In genomic region chr2:226142452-226142851, GRCh38 we compare ENCODE assay signal across 17 cellular contexts.
A peak's percentile ranks its signal among the peaks of the same experiment; 100 is the strongest.
DNase-seq lines count a peak whose midpoint lies in the region; ATAC-seq and TF ChIP-seq lines count a peak whose summit lies in the region.
"Had no signal": no experiment of that assay in that cellular context is flagged by ENCODE, and none has a peak within 500 bp of the region (broad histone marks: within the 10 kb centered on the region; RNA-seq: fewer than 3 reads in every experiment).

No MANE protein-coding gene starts in this region.

- H3K9me2 ChIP-seq in HCT116 (ENCODE audit: insufficient read depth): no peaks in the 10 kb centered on the region

- H3K9me3 ChIP-seq in HCT116 (ENCODE audit: control insufficient read depth in 1 of 2, insufficient read depth in 1 of 2, low read depth in 1 of 2, low read length in 2 of 2): no peaks in the 10 kb centered on the region; a peak in 1 of 4 replicates
- H3K9me3 ChIP-seq: BLaER1 treated with 17β-estradiol and CSF1 and Interleukin-3, amounts not matched to agents 10 nM and 100 nM had no signal

- TF ChIP-seq POLR2A in HCT116 (IDR thresholded peaks at IDR 0.05; ENCODE audit: borderline replicate concordance, extremely low read depth, insufficient read depth, insufficient read length): no peak

- H3K9ac ChIP-seq in HCT116 (ENCODE audit: low read length): no peak overlapping the region
- H3K9ac ChIP-seq: BLaER1 treated with 17β-estradiol and CSF1 and Interleukin-3, amounts not matched to agents 10 nM and 100 nM had no signal

- no peak overlapping the region for H3K4me3 ChIP-seq in HCT116 (replicated peaks in 1 of 2; ENCODE audit: low read depth in 1 of 2, low read length in 2 of 2)
- H3K4me3 ChIP-seq: BLaER1 treated with 17β-estradiol and CSF1 and Interleukin-3, amounts not matched to agents 10 nM and 100 nM had no signal

- peaks cover 24 to 40% of the 10 kb centered on the region in 2 experiments for H3K4me1 ChIP-seq in HCT116 (ENCODE audit: control insufficient read depth in 1 of 2, insufficient read depth in 2 of 2, low read length in 2 of 2)

- H3K79me2 ChIP-seq in HCT116 (ENCODE audit: insufficient read depth, low read length): 0 out of 2 replicates have a peak, but pooled peaks cover 7% of the 10 kb centered on the region

- intact Hi-C loops in HCT116 (cut with micrococcal nuclease): no loop called here

- BruUV-seq in HCT116 (replicated peaks; lab: Mats Ljungman, UMichigan): no TSS peak

- CTCF ChIA-PET in HCT116 (lab: Charles Lee): no interaction called here

- POLR2A ChIA-PET in HCT116 (lab: Charles Lee): no interaction called here

- H3K4me2 ChIP-seq in HCT116 (ENCODE audit: low read length): no peak overlapping the region
- H3K4me2 ChIP-seq: BLaER1 treated with 17β-estradiol and CSF1 and Interleukin-3, amounts not matched to agents 10 nM and 100 nM had no signal

- RAD21 ChIA-PET in HCT116 (lab: Charles Lee; ENCODE audit: low non-redundant PET in 1 of 2, low total read pairs in 2 of 2, uncharacterized antibody in 2 of 2, unreplicated experiment in 2 of 2): no interaction called here

- DNase-seq in NCI-H2171 treated with DMSO at 0.1 percent for 48 hours (lab: John Stamatoyannopoulos, UW) (peak; percentile 48), NCI-H2171 (lab: John Stamatoyannopoulos, UW) (no peak), HCT116 (ENCODE audit: low read depth, low spot score) (no peak), middle frontal gyrus (ENCODE audit: extremely low spot score, low spot score) (peak; percentile 12), superior temporal gyrus (ENCODE audit: extremely low spot score) (peak; percentile 33), GM20000 (ENCODE audit: low spot score) (no peak), MV-4-11 (lab: John Stamatoyannopoulos, UW) (no peak)
- DNase-seq: 8988T; AML-193; Calu3; CD4-positive, alpha-beta T cell; DMS153; DMS79 treated with DMSO at 0.1 percent for 48 hours; EL; HCEC 1CT had no signal

- TF ChIP-seq RAD21 in HCT116 (IDR thresholded peaks at IDR 0.05; ENCODE audit: low read depth): no peak

- ATAC-seq in HCT116: no peak
- ATAC-seq: HepG2 had no signal

- TF ChIP-seq CTCF in HCT116 (IDR thresholded peaks at IDR 0.05 in 2 of 3, conservative IDR thresholded peaks at IDR 0.05 in 1 of 3; ENCODE audit: borderline replicate concordance in 1 of 3, insufficient read depth in 1 of 3, low read depth in 2 of 3, low read length in 2 of 3): no peak
- no peak for TF ChIP-seq CTCF in GM20000 (IDR thresholded peaks at IDR 0.05; ENCODE audit: extremely low read depth, missing control alignments)

- peaks cover 0 to 5% of the 10 kb centered on the region in 2 experiments; a peak in 1 of 4 replicates for H3K36me3 ChIP-seq in HCT116 (ENCODE audit: control insufficient read depth in 1 of 2, insufficient read depth in 2 of 2, low read length in 2 of 2)
- H3K36me3 ChIP-seq: BLaER1 treated with 17β-estradiol and CSF1 and Interleukin-3, amounts not matched to agents 10 nM and 100 nM had no signal

- no peaks in the 10 kb centered on the region for H4K20me1 ChIP-seq in HCT116 (ENCODE audit: insufficient read depth)
- H4K20me1 ChIP-seq: BLaER1 treated with 17β-estradiol and CSF1 and Interleukin-3, amounts not matched to agents 10 nM and 100 nM had no signal

- H3K27me3 ChIP-seq in HCT116 (ENCODE audit: insufficient read depth, low read length): no peaks in the 10 kb centered on the region
- H3K27me3 ChIP-seq: BLaER1 treated with 17β-estradiol and CSF1 and Interleukin-3, amounts not matched to agents 10 nM and 100 nM had no signal

- H2AFZ ChIP-seq in HCT116 (ENCODE audit: low read depth, low read length, poor library complexity, severe bottlenecking): no peak overlapping the region

- peak overlapping the region; percentile 15; the same call in 1 of the 2 replicates for H3K27ac ChIP-seq in HCT116 (ENCODE audit: low read depth, low read length)
- H3K27ac ChIP-seq: BLaER1 treated with 17β-estradiol and CSF1 and Interleukin-3, amounts not matched to agents 10 nM and 100 nM had no signal

TF ChIP-seq in HCT116, 20 proteins besides CTCF, POLR2A, EP300 and RAD21:
- TF ChIP-seq CBX3 (IDR thresholded peaks at IDR 0.05; ENCODE audit: low read depth): no peak
- TF ChIP-seq YY1 (IDR thresholded peaks at IDR 0.05; ENCODE audit: extremely low read depth, insufficient replicate concordance, low read depth, low read length): no peak
- no peak for TF ChIP-seq ZFX (IDR thresholded peaks at IDR 0.05)
- no peak for TF ChIP-seq SP1 (IDR thresholded peaks at IDR 0.05; ENCODE audit: low read depth)
- TF ChIP-seq FOSL1 (IDR thresholded peaks at IDR 0.05; ENCODE audit: low read depth): no peak
- TF ChIP-seq CEBPB (IDR thresholded peaks at IDR 0.05; ENCODE audit: low read depth): no peak
- TF ChIP-seq MAX (IDR thresholded peaks at IDR 0.05): no peak
- no peak for TF ChIP-seq JUND (IDR thresholded peaks at IDR 0.05)
- no peak for TF ChIP-seq POLR2AphosphoS5 (IDR thresholded peaks at IDR 0.05; ENCODE audit: low read depth, low read length)
- no peak for TF ChIP-seq ELF1 (IDR thresholded peaks at IDR 0.05; ENCODE audit: borderline replicate concordance, low read depth)
- TF ChIP-seq SRF (IDR thresholded peaks at IDR 0.05; ENCODE audit: low read depth): no peak
TF ChIP-seq in HCT116: peak in this region for 0.

Comparison
In these comparisons a context has a peak if more than half of its experiments do, and no peak if none do; other contexts are left out.
1. DNase-seq: peak in NCI-H2171 treated with DMSO at 0.1 percent for 48 hours (single experiment), middle frontal gyrus (single experiment) and superior temporal gyrus (single experiment); none in NCI-H2171 (single experiment), HCT116 (single experiment), GM20000 (single experiment) and MV-4-11 (single experiment).